In the genomic region with DNA sequence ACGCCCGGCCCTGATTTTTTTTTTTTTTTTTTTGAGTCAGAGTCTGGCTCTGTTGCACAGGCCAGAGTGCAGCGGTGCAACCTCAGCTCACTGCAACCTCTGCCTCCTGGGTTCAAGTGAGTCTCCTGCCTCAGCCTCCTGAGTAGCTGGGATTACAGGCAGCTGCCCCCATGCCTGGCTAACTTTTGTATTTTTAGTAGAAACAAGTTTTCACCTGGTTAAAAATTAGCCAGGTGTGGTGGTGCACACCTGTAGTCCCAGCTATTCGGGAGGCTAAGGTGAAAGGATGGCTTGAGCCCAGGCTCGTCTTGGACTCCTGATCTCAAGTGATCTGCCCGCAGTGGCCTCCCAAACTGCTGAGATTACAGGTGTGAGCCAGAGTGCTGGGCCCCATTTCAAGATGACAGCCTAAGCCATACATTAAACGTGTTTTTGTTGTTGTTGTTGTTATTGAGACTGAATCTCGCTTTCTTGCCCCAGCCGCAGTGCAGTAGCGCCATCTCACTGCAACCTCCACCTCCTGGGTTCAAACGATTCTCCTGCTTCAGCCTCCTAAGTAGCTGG, we compare ENCODE assay signal across 28 cellular contexts.
"Had no signal": no experiment of that assay in that cellular context is flagged by ENCODE, and none has a peak within 500 bp of the region (broad histone marks: within the 10 kb centered on the region; RNA-seq: fewer than 3 reads in every experiment).

No MANE protein-coding gene starts in this region.

- H3K36me3 ChIP-seq: ovary, prostate gland had no signal

- H3K27ac ChIP-seq: ascending aorta, cardiac muscle cell, gastrocnemius medialis, left ventricle myocardium inferior, ovary, prostate gland, thoracic aorta, vagina had no signal

- H3K9me3 ChIP-seq: ascending aorta, gastrocnemius medialis, left ventricle myocardium inferior, ovary, prostate gland, thoracic aorta, vagina had no signal

- H3K4me3 Mint-ChIP-seq: activated CD4-positive, alpha-beta T cell treated with anti-CD3 and anti-CD28 coated beads for 36 hours; activated CD8-positive, alpha-beta T cell treated with anti-CD3 and anti-CD28 coated beads, Interleukin-2, amount 10 ng/mL, durations not matched to agents 7 days and 5 days; activated naive CD8-positive, alpha-beta T cell; activated T-cell treated with anti-CD3 and anti-CD28 coated beads, Interleukin-2, amount 50 U/mL, for 4 hours; brain; effector memory CD8-positive, alpha-beta T cell; mesothelial cell of epicardium; naive B cell; type B pancreatic cell had no signal

- H3K4me1 ChIP-seq: ascending aorta, gastrocnemius medialis, left ventricle myocardium inferior, prostate gland, vagina had no signal

- H3K27me3 ChIP-seq: ascending aorta, cardiac muscle cell, gastrocnemius medialis, ovary, vagina had no signal

- H3K4me3 ChIP-seq: ascending aorta, cardiac muscle cell, gastrocnemius medialis, left ventricle myocardium inferior, lung, ovary, prostate gland, thoracic aorta, vagina had no signal

- H3K27me3 Mint-ChIP-seq: activated CD4-positive, alpha-beta T cell treated with anti-CD3 and anti-CD28 coated beads for 36 hours; activated naive CD8-positive, alpha-beta T cell; brain; effector memory CD8-positive, alpha-beta T cell; naive B cell; type B pancreatic cell had no signal

- H3K4me1 Mint-ChIP-seq: activated CD4-positive, alpha-beta T cell treated with anti-CD3 and anti-CD28 coated beads for 36 hours; brain; mesothelial cell of epicardium; naive B cell had no signal

- H3K9me3 Mint-ChIP-seq: activated T-cell treated with anti-CD3 and anti-CD28 coated beads, Interleukin-2, amount 50 U/mL, for 4 hours; activated T-helper 2 cell treated with anti-CD3 and anti-CD28 coated beads, Interferon-gamma antibody, Interleukin-2, Interleukin-4, amounts not matched to agents 10 μg/mL and 5 μg/mL and 100 μg/mL, durations not matched to agents 14 hours and 24 hours and 36 hours; brain; effector memory CD8-positive, alpha-beta T cell; mesothelial cell of epicardium; naive B cell; type B pancreatic cell had no signal

- DNase-seq: activated CD4-positive, alpha-beta T cell treated with anti-CD3 and anti-CD28 coated beads for 36 hours; activated CD4-positive, CD25-positive, alpha-beta regulatory T cell; activated CD8-positive, alpha-beta T cell treated with anti-CD3 and anti-CD28 coated beads, Interleukin-2, amount 10 ng/mL, durations not matched to agents 7 days and 5 days; activated naive CD4-positive, alpha-beta T cell treated with Interleukin-2 at 50 U/mL for 16 hours; activated T-cell treated with anti-CD3 and anti-CD28 coated beads, Interleukin-2, amount 50 U/mL, for 4 hours; cortex of kidney; effector memory CD8-positive, alpha-beta T cell; erythroblast; gastrocnemius medialis; glutamatergic neuron; left ventricle myocardium inferior; naive B cell; retina; stimulated activated CD4-positive, alpha-beta T cell treated with anti-CD3 and anti-CD28 coated beads, Interleukin-2, amount 100 ng/mL, for 48 hours; stimulated activated naive CD4-positive, alpha-beta T cell treated with Interleukin-2 at 50 U/mL for 16 hours; T-helper 1 cell had no signal

- H3K27ac Mint-ChIP-seq: activated CD4-positive, alpha-beta T cell treated with anti-CD3 and anti-CD28 coated beads for 36 hours; activated CD8-positive, alpha-beta T cell treated with anti-CD3 and anti-CD28 coated beads, Interleukin-2, amount 10 ng/mL, durations not matched to agents 7 days and 5 days; activated naive CD8-positive, alpha-beta T cell; activated T-helper 2 cell treated with anti-CD3 and anti-CD28 coated beads, Interferon-gamma antibody, Interleukin-2, Interleukin-4, amounts not matched to agents 10 μg/mL and 5 μg/mL and 100 μg/mL, durations not matched to agents 14 hours and 24 hours and 36 hours; brain; mesothelial cell of epicardium; type B pancreatic cell had no signal

- ATAC-seq: activated CD4-positive, alpha-beta T cell treated with anti-CD3 and anti-CD28 coated beads for 36 hours; activated CD8-positive, alpha-beta T cell treated with anti-CD3 and anti-CD28 coated beads, Interleukin-2, amount 10 ng/mL, durations not matched to agents 7 days and 5 days; activated T-cell treated with anti-CD3 and anti-CD28 coated beads, Interleukin-2, amount 50 U/mL, for 4 hours; effector memory CD8-positive, alpha-beta T cell; gastrocnemius medialis had no signal
